ENCODE assay signal across 8 cellular contexts in genomic region chr6:150813993-150814359, GRCh38. TPM values are rescaled to one million over a fixed set of nuclear protein-coding genes. Genes with fewer than 3 reads are reported as not detected.
DNase-seq lines count a peak whose midpoint lies in the region; ATAC-seq, FAIRE-seq and TF ChIP-seq lines count a peak whose summit lies in the region.

No MANE protein-coding gene starts in this region.

- no peak overlapping the region for H3K4me3 Mint-ChIP-seq in stimulated activated naive CD8-positive, alpha-beta T cell treated with anti-CD3 and anti-CD28 coated beads, Interleukin-15, Interleukin-2, amounts not matched to agents 100 ng/mL and 50 ng/mL, for 24 hours
- no peak overlapping the region for H3K4me3 Mint-ChIP-seq in CD4-positive, alpha-beta memory T cell

- H3K27ac Mint-ChIP-seq in activated naive CD4-positive, alpha-beta T cell treated with anti-CD3 and anti-CD28 coated beads, Interleukin-2, amount 50 U/mL, for 72 hours, result peak overlapping the region; percentile 66 to 84
- peak overlapping the region; percentile 94 for H3K27ac Mint-ChIP-seq in stimulated activated naive CD8-positive, alpha-beta T cell treated with anti-CD3 and anti-CD28 coated beads, Interleukin-15, Interleukin-2, amounts not matched to agents 100 ng/mL and 50 ng/mL, for 24 hours
- H3K27ac Mint-ChIP-seq in CD4-positive, alpha-beta memory T cell, result peak overlapping the region in 2 of 7 donors; percentile 24 to 31

- FAIRE-seq in bronchial epithelial cell (lab: Jason Lieb, UNC), result no peak

- intact Hi-C loops in CD4-positive, alpha-beta memory T cell (cut with micrococcal nuclease), result no loop called here

- H3K4me1 Mint-ChIP-seq in stimulated activated naive CD8-positive, alpha-beta T cell treated with anti-CD3 and anti-CD28 coated beads, Interleukin-15, Interleukin-2, amounts not matched to agents 100 ng/mL and 50 ng/mL, for 24 hours (ENCODE audit: low read depth), result peaks cover 30% of the 10 kb centered on the region
- H3K4me1 Mint-ChIP-seq in CD4-positive, alpha-beta memory T cell, result peaks cover 0 to 15% (median 5%) of the 10 kb centered on the region in 4 donors

- peak; percentile 71 to 77 for ATAC-seq in activated naive CD4-positive, alpha-beta T cell treated with anti-CD3 and anti-CD28 coated beads, Interleukin-2, amount 50 U/mL, for 72 hours
- peak; percentile 52 for ATAC-seq in HG03196 (IDR thresholded peaks at IDR 0.05; ENCODE audit: unreplicated experiment)

- H3K9me3 ChIP-seq in CD4-positive, alpha-beta memory T cell (ENCODE audit: control insufficient read depth in 1 of 2, low read length in 2 of 2), result no peaks in the 10 kb centered on the region

- TF ChIP-seq CTCF in bronchial epithelial cell (IDR thresholded peaks at IDR 0.05; ENCODE audit: insufficient read depth, low read length, severe bottlenecking), result no peak

- no peak overlapping the region for H3K4me3 ChIP-seq in bronchial epithelial cell (ENCODE audit: low read depth, low read length)
- H3K4me3 ChIP-seq in CD4-positive, alpha-beta memory T cell (ENCODE audit: low read length in 2 of 2), result no peak overlapping the region

- no peaks in the 10 kb centered on the region for H3K36me3 Mint-ChIP-seq in activated naive CD4-positive, alpha-beta T cell treated with anti-CD3 and anti-CD28 coated beads, Interleukin-2, amount 50 U/mL, for 72 hours
- H3K36me3 Mint-ChIP-seq in stimulated activated naive CD8-positive, alpha-beta T cell treated with anti-CD3 and anti-CD28 coated beads, Interleukin-15, Interleukin-2, amounts not matched to agents 100 ng/mL and 50 ng/mL, for 24 hours (ENCODE audit: low read depth), result peaks cover 8% of the 10 kb centered on the region
- H3K36me3 Mint-ChIP-seq in CD4-positive, alpha-beta memory T cell, result no peaks in the 10 kb centered on the region

- H3K27ac ChIP-seq in CD4-positive, alpha-beta memory T cell (ENCODE audit: low read depth, low read length), result no peak overlapping the region

- no peaks in the 10 kb centered on the region for H3K4me1 ChIP-seq in CD4-positive, alpha-beta memory T cell (ENCODE audit: insufficient read depth, low read length)

- H3K27me3 Mint-ChIP-seq in stimulated activated naive CD8-positive, alpha-beta T cell treated with anti-CD3 and anti-CD28 coated beads, Interleukin-15, Interleukin-2, amounts not matched to agents 100 ng/mL and 50 ng/mL, for 24 hours, result peaks cover 20% of the 10 kb centered on the region
- peaks cover 3 to 7% of the 10 kb centered on the region in 2 donors for H3K27me3 Mint-ChIP-seq in CD4-positive, alpha-beta memory T cell

- CTCF ChIA-PET in CD4-positive, alpha-beta memory T cell (lab: Charles Lee; ENCODE audit: partially characterized antibody), result interaction anchor here (1.5 to 6.8 kb wide), 5 partner anchors 394 to 733 kb away, joined by 3 to 188 read pairs (median 6); no protein-coding TSS in a partner anchor

- H3K36me3 ChIP-seq in bronchial epithelial cell (ENCODE audit: control insufficient read depth, insufficient read depth, low read length), result peaks cover 3% of the 10 kb centered on the region
- H3K36me3 ChIP-seq in CD4-positive, alpha-beta memory T cell (ENCODE audit: insufficient read depth, low read length), result no peaks in the 10 kb centered on the region

- POLR2A ChIA-PET in CD4-positive, alpha-beta memory T cell (lab: Charles Lee; ENCODE audit: partially characterized antibody), result interaction anchor here (0.9 kb wide), 1 partner anchor 396 kb away, joined by 3 read pairs; no protein-coding TSS in a partner anchor

- no peaks in the 10 kb centered on the region for H3K27me3 ChIP-seq in bronchial epithelial cell (ENCODE audit: control insufficient read depth, insufficient read depth, low read length)
- H3K27me3 ChIP-seq in CD4-positive, alpha-beta memory T cell (ENCODE audit: insufficient read depth, low read length), result no peaks in the 10 kb centered on the region

- DNase-seq in activated naive CD4-positive, alpha-beta T cell treated with anti-CD3 and anti-CD28 coated beads, Interleukin-2, amount 50 U/mL, for 72 hours (ENCODE audit: low spot score in 2 of 2), result peak in 1 of 2 donors; percentile 6
- DNase-seq in activated naive CD4-positive, alpha-beta T cell treated with anti-CD3 and anti-CD28 coated beads, Interleukin-2, amount 50 U/mL, for 16 hours, result no peak
- DNase-seq in bronchial epithelial cell (ENCODE audit: low read depth) (peak; percentile 95), DMS79 treated with DMSO at 0.1 percent for 48 hours (lab: John Stamatoyannopoulos, UW) (no peak), GM19238 (ENCODE audit: insufficient read length, low spot score) (no peak)
- DNase-seq in CD4-positive, alpha-beta memory T cell, result no peak

- no peaks in the 10 kb centered on the region for H3K9me3 Mint-ChIP-seq in activated naive CD4-positive, alpha-beta T cell treated with anti-CD3 and anti-CD28 coated beads, Interleukin-2, amount 50 U/mL, for 72 hours
- no peaks in the 10 kb centered on the region for H3K9me3 Mint-ChIP-seq in stimulated activated naive CD8-positive, alpha-beta T cell treated with anti-CD3 and anti-CD28 coated beads, Interleukin-15, Interleukin-2, amounts not matched to agents 100 ng/mL and 50 ng/mL, for 24 hours
- peaks cover 0 to 3% (median 0%) of the 10 kb centered on the region in 8 donors for H3K9me3 Mint-ChIP-seq in CD4-positive, alpha-beta memory T cell

RNA-seq across cellular contexts. Expression of gene MTHFD1L, which starts 51.5 kb away (rescaled TPM):
- 100 to 1,000 TPM in 1 of 2 donors, 10 to 100 TPM in 1; 71.3 to 109 TPM for total RNA-seq in activated naive CD4-positive, alpha-beta T cell treated with anti-CD3 and anti-CD28 coated beads, Interleukin-2, amount 50 U/mL, for 72 hours
- 52.0 and 53.2 TPM in 2 replicates for total RNA-seq in bronchial epithelial cell
- total RNA-seq in CD4-positive, alpha-beta memory T cell, result 10 to 100 TPM in 1 of 2 experiments, 1 to 10 TPM in 1; 8.6 to 11.1 TPM
- 1 to 10 TPM; 3.7 to 9.2 TPM for polyA plus RNA-seq in CD4-positive, alpha-beta memory T cell
